ENCODE assay signal across 8 cellular contexts in the genomic region with DNA sequence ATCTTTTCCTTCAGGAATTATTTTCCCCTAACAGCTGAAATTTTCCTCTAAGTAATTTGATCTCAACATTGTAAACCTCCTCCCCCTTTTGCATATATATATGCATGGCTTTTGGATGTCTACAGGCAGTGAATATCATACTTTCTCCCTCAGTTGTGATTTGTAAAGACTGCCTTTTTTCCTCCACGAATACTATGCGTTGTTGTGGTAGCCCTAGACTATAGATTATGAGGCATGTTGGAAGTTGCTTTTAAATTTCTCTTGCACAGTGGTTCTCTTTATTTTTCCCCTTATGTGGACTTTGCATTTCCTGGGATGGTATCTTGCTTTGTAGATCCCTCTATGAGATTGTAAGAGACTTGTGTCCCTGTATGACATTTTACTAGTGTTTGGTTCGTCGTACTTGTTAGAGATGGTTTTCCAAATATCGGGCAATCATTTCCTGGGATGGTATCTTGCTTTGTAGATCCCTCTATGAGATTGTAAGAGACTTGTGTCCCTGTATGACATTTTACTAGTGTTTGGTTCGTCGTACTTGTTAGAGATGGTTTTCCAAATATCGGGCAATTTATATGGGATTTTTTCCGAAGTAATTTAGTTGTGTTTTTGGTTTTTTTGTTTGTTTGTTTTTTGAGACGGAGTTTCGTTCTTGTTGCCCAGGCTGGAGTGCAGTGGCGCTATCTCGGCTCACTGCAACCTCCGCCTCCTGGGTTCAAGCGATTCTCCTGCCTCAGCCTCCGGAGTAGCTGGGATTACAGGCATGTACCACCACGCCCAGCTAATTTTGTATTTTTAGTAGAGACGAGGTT. TPM values are rescaled to one million over a fixed set of nuclear protein-coding genes. Genes with fewer than 3 reads are reported as not detected.
A peak's percentile ranks its signal among the peaks of the same experiment; 100 is the strongest.
DNase-seq lines count a peak whose midpoint lies in the region; FAIRE-seq and TF ChIP-seq lines count a peak whose summit lies in the region.
"Not testable (repeated sequence)": the region's sequence is repeated elsewhere in the genome, so short reads cannot be mapped to it uniquely, and the experiment has no call there.

No MANE protein-coding gene starts in this region.

- not testable (repeated sequence) for TF ChIP-seq RAD21 in H1 (IDR thresholded peaks at IDR 0.05 in 1 of 2, conservative IDR thresholded peaks at IDR 0.05 in 1 of 2; ENCODE audit: low read depth in 2 of 2, low read length in 2 of 2)

- H3K4me3 Mint-ChIP-seq in HFFc6 (peak overlapping the region; percentile 97), immature natural killer cell (peak overlapping the region; percentile 61 to 100 (median 99)), neural crest cell (peak overlapping the region; percentile 99)
- H3K4me3 Mint-ChIP-seq in activated naive CD4-positive, alpha-beta T cell treated with anti-CD3 and anti-CD28 coated beads, Interleukin-2, amount 10 ng/mL, durations not matched to agents 7 days and 5 days = peak overlapping the region; percentile 99

- not testable (repeated sequence) for DNase-seq in HFFc6; RWPE1 (ENCODE audit: low spot score); activated naive CD4-positive, alpha-beta T cell treated with anti-CD3 and anti-CD28 coated beads, Interleukin-2, amount 10 ng/mL, durations not matched to agents 7 days and 5 days; H1 (ENCODE audit: low read depth in 1 of 2, low spot score in 2 of 2); immature natural killer cell; neural crest cell (ENCODE audit: low read depth, low spot score); stomach

- not testable (repeated sequence) for H4K8ac ChIP-seq in H1 (ENCODE audit: extremely low read depth, insufficient read depth, low read length)

- TF ChIP-seq POLR2A in H1 (IDR thresholded peaks at IDR 0.05; ENCODE audit: control extremely low read depth in 1 of 2, low read depth in 2 of 2, low read length in 2 of 2); stomach (IDR thresholded peaks at IDR 0.05): not testable (repeated sequence)

- H2AFZ ChIP-seq in H1 (ENCODE audit: low read length) = not testable (repeated sequence)

- H3K36me3 ChIP-seq in BLaER1 treated with 17β-estradiol and CSF1 and Interleukin-3, amounts not matched to agents 10 nM and 100 nM = peaks cover 4 to 19% (median 11%) of the 10 kb centered on the region in 11 experiments; a peak in 15 of 22 replicates
- H3K36me3 ChIP-seq in H1 (ENCODE audit: control insufficient read depth in 2 of 4, insufficient read depth in 4 of 4, low read length in 3 of 4); stomach: not testable (repeated sequence)

- not testable (repeated sequence) for H2BK5ac ChIP-seq in H1 (ENCODE audit: low read depth, low read length)

- 92 to 100% methylated on average over 2 to 18 of the region's 18 CpGs for WGBS in H1 (ENCODE audit: extremely low coverage in 1 of 2, insufficient coverage in 1 of 2, insufficient read length in 1 of 2, insufficient replicate concordance in 2 of 2, low coverage in 1 of 2, low lambda C conversion rate in 2 of 2, missing lambda C conversion rate in 1 of 2), 2 experiments
- WGBS in stomach, 5 donors = 53 to 70% (median 65%) methylated on average over 17 to 18 of the region's 18 CpGs

- H3K79me2 ChIP-seq in H1 (ENCODE audit: control insufficient read depth in 1 of 2, insufficient read depth in 2 of 2, low read length in 2 of 2) = peaks cover 4 to 87% of the 10 kb centered on the region in 2 experiments

- not testable (repeated sequence) for H3K4ac ChIP-seq in H1 (replicated peaks; ENCODE audit: insufficient read length, low read depth, low read length)

- H3K4me3 ChIP-seq in BLaER1 treated with 17β-estradiol and CSF1 and Interleukin-3, amounts not matched to agents 10 nM and 100 nM = peak overlapping the region; percentile 79 to 99 (median 87)
- H3K4me3 ChIP-seq in H1 (ENCODE audit: extremely low read depth in 1 of 4, insufficient read depth in 2 of 4, low read depth in 3 of 4, low read length in 4 of 4) (peak overlapping the region; percentile 70 to 94 (median 88); a peak in 7 of 8 replicates), stomach (peak overlapping the region; percentile 73 to 99 (median 79))

- TF ChIP-seq EP300 in H1 (IDR thresholded peaks at IDR 0.05; ENCODE audit: borderline replicate concordance in 1 of 2, low read depth in 2 of 2, low read length in 2 of 2); stomach (IDR thresholded peaks at IDR 0.05): not testable (repeated sequence)

- H3K9me3 Mint-ChIP-seq in HFFc6; activated naive CD4-positive, alpha-beta T cell treated with anti-CD3 and anti-CD28 coated beads, Interleukin-2, amount 10 ng/mL, durations not matched to agents 7 days and 5 days; immature natural killer cell; neural crest cell: not testable (repeated sequence)

- peak overlapping the region; percentile 87 to 98 (median 93); a peak in 21 of 22 replicates for H3K9ac ChIP-seq in BLaER1 treated with 17β-estradiol and CSF1 and Interleukin-3, amounts not matched to agents 10 nM and 100 nM
- not testable (repeated sequence) for H3K9ac ChIP-seq in H1 (replicated peaks in 1 of 4; ENCODE audit: extremely low read depth in 1 of 4, low read depth in 3 of 4, low read length in 3 of 4)

- not testable (repeated sequence) for H4K91ac ChIP-seq in H1 (replicated peaks; ENCODE audit: insufficient read length, low read length)

- intact Hi-C loops in stomach (cut with DNase I; ENCODE audit: low total_unique reads) = not testable (repeated sequence)

- H4K5ac ChIP-seq in H1 (ENCODE audit: insufficient read length, low read depth, low read length) = not testable (repeated sequence)

- H2BK20ac ChIP-seq in H1 (ENCODE audit: low read length) = not testable (repeated sequence)

- FAIRE-seq in H1 (lab: Jason Lieb, UNC) = not testable (repeated sequence)

- peaks cover 26 to 66% (median 42%) of the 10 kb centered on the region in 10 experiments for H3K4me1 ChIP-seq in BLaER1 treated with 17β-estradiol and CSF1 and Interleukin-3, amounts not matched to agents 10 nM and 100 nM
- not testable (repeated sequence) for H3K4me1 ChIP-seq in H1 (replicated peaks in 1 of 4; ENCODE audit: control insufficient read depth in 3 of 4, insufficient read depth in 4 of 4, low read length in 3 of 4)
- H3K4me1 ChIP-seq in stomach = peaks cover 32 to 85% (median 56%) of the 10 kb centered on the region in 4 donors

- not testable (repeated sequence) for H3K23ac ChIP-seq in H1 (ENCODE audit: insufficient read length)

- CTCF ChIA-PET in RWPE1 (lab: Yijun Ruan, JAX) = interaction anchor here (0.7 kb wide), 1 partner anchor 96 kb away, joined by 3 read pairs; the partner anchor contains the start of gene CPNE2
- CTCF ChIA-PET in activated naive CD4-positive, alpha-beta T cell treated with anti-CD3 and anti-CD28 coated beads, Interleukin-2, amount 10 ng/mL, durations not matched to agents 7 days and 5 days (lab: Charles Lee) = interaction anchor here (1.0 kb wide), 1 partner anchor 104 kb away, joined by 5 read pairs; no protein-coding TSS in a partner anchor
- CTCF ChIA-PET in H1 (lab: Charles Lee; ENCODE audit: partially characterized antibody) = interaction anchor here (0.6 to 1.3 kb wide), 4 partner anchors 16 to 55 kb away, joined by 3 read pairs; no protein-coding TSS in a partner anchor

- peak overlapping the region; percentile 77 to 99 (median 92) for H3K4me2 ChIP-seq in BLaER1 treated with 17β-estradiol and CSF1 and Interleukin-3, amounts not matched to agents 10 nM and 100 nM
- peak overlapping the region; percentile 89 to 92 for H3K4me2 ChIP-seq in H1 (ENCODE audit: insufficient read depth in 1 of 2, low read depth in 2 of 2, low read length in 2 of 2)

- POLR2A ChIA-PET in RWPE1 (lab: Yijun Ruan, JAX; ENCODE audit: low non-redundant PET); H1 (lab: Charles Lee; ENCODE audit: partially characterized antibody): not testable (repeated sequence)

- H2BK120ac ChIP-seq in H1 (replicated peaks; ENCODE audit: low read depth, low read length) = not testable (repeated sequence)

- not testable (repeated sequence) for H2BK12ac ChIP-seq in H1 (ENCODE audit: low read depth, low read length)

- H3K9me3 ChIP-seq in BLaER1 treated with 17β-estradiol and CSF1 and Interleukin-3, amounts not matched to agents 10 nM and 100 nM (replicated peaks in 1 of 11); H1 (ENCODE audit: insufficient read depth in 2 of 2, low read depth in 1 of 2, low read length in 1 of 2); stomach: not testable (repeated sequence)

- not testable (repeated sequence) for H2BK15ac ChIP-seq in H1 (ENCODE audit: low read length)

- not testable (repeated sequence) for H3K18ac ChIP-seq in H1 (ENCODE audit: extremely low read depth, low read length)

- H3K79me1 ChIP-seq in H1 (ENCODE audit: low read depth, low read length) = not testable (repeated sequence)

- TF ChIP-seq CTCF in HFFc6 (IDR thresholded peaks at IDR 0.05); RWPE1 (conservative IDR thresholded peaks at IDR 0.05; ENCODE audit: low read depth); H1 (IDR thresholded peaks at IDR 0.05; ENCODE audit: control extremely low read depth in 1 of 3, insufficient read depth in 1 of 3, low read depth in 1 of 3, low read length in 3 of 3); neural crest cell (conservative IDR thresholded peaks at IDR 0.05); stomach (IDR thresholded peaks at IDR 0.05): not testable (repeated sequence)

- not testable (repeated sequence) for H3K27me3 ChIP-seq in BLaER1 treated with 17β-estradiol and CSF1 and Interleukin-3, amounts not matched to agents 10 nM and 100 nM; H1 (replicated peaks in 1 of 4; ENCODE audit: control insufficient read depth in 3 of 4, extremely low read depth in 1 of 4, insufficient read depth in 3 of 4, low read length in 3 of 4); stomach

- H3K56ac ChIP-seq in H1 (replicated peaks; ENCODE audit: insufficient read length, low read depth, low read length) = not testable (repeated sequence)

- not testable (repeated sequence) for H2AK5ac ChIP-seq in H1 (ENCODE audit: low read depth, low read length)

- H3K27ac ChIP-seq in BLaER1 treated with 17β-estradiol and CSF1 and Interleukin-3, amounts not matched to agents 10 nM and 100 nM = peak overlapping the region in 4 of 11 experiments; percentile 90 to 97 (median 93); a peak in 4 of 22 replicates
- H3K27ac ChIP-seq in RWPE1 = peak overlapping the region; percentile 63
- not testable (repeated sequence) for H3K27ac ChIP-seq in H1 (ENCODE audit: low read depth, low read length)
- H3K27ac ChIP-seq in stomach = peak overlapping the region in 4 of 5 donors; percentile 89 to 98 (median 94)

- not testable (repeated sequence) for H3K14ac ChIP-seq in H1 (ENCODE audit: insufficient read length)

- H3K27ac Mint-ChIP-seq in HFFc6 (peak overlapping the region; percentile 93), immature natural killer cell (peak overlapping the region; percentile 8 to 97 (median 76))
- not testable (repeated sequence) for H3K27ac Mint-ChIP-seq in activated naive CD4-positive, alpha-beta T cell treated with anti-CD3 and anti-CD28 coated beads, Interleukin-2, amount 10 ng/mL, durations not matched to agents 7 days and 5 days; neural crest cell (ENCODE audit: unreplicated experiment)

- H3K4me1 Mint-ChIP-seq in HFFc6 (ENCODE audit: low read depth) (peaks cover 76% of the 10 kb centered on the region), immature natural killer cell (peaks cover 47 to 58% of the 10 kb centered on the region in 2 donors), neural crest cell (peaks cover 47% of the 10 kb centered on the region)
- peaks cover 42% of the 10 kb centered on the region for H3K4me1 Mint-ChIP-seq in activated naive CD4-positive, alpha-beta T cell treated with anti-CD3 and anti-CD28 coated beads, Interleukin-2, amount 10 ng/mL, durations not matched to agents 7 days and 5 days

- peaks cover 14% of the 10 kb centered on the region for H3K23me2 ChIP-seq in H1 (ENCODE audit: low read depth, low read length)

- peaks cover 21% of the 10 kb centered on the region; the same call in 1 of the 2 replicates for H3K36me3 Mint-ChIP-seq in HFFc6 (ENCODE audit: low read depth)
- peaks cover 20% of the 10 kb centered on the region for H3K36me3 Mint-ChIP-seq in activated naive CD4-positive, alpha-beta T cell treated with anti-CD3 and anti-CD28 coated beads, Interleukin-2, amount 10 ng/mL, durations not matched to agents 7 days and 5 days
- H3K36me3 Mint-ChIP-seq in immature natural killer cell; neural crest cell (ENCODE audit: low read depth): not testable (repeated sequence)

- not testable (repeated sequence) for H3K27me3 Mint-ChIP-seq in HFFc6 (ENCODE audit: insufficient read depth); activated naive CD4-positive, alpha-beta T cell treated with anti-CD3 and anti-CD28 coated beads, Interleukin-2, amount 10 ng/mL, durations not matched to agents 7 days and 5 days; neural crest cell (ENCODE audit: low read depth)
- H3K27me3 Mint-ChIP-seq in immature natural killer cell (ENCODE audit: low read depth in 3 of 3) = peaks cover 4 to 15% (median 13%) of the 10 kb centered on the region in 3 donors

- peaks cover 23 to 66% (median 47%) of the 10 kb centered on the region in 11 experiments; a peak in 18 of 22 replicates for H4K20me1 ChIP-seq in BLaER1 treated with 17β-estradiol and CSF1 and Interleukin-3, amounts not matched to agents 10 nM and 100 nM
- not testable (repeated sequence) for H4K20me1 ChIP-seq in H1 (replicated peaks in 1 of 2; ENCODE audit: control insufficient read depth in 1 of 2, insufficient read depth in 2 of 2, low read length in 2 of 2)

RNA-seq across cellular contexts. Expression of gene RSPRY1, which starts 2.0 kb away (rescaled TPM):
- total RNA-seq in HFFc6 (2021; fragmentation: NEBNext Ultra II Directional; extraction: Animal tissue kit (Norgen Biotek cat#: 25700)) = 10 to 100 TPM; 38.8 to 51.9 (median 47.7) TPM
- total RNA-seq in H1 (2021; fragmentation: NEBNext Ultra II Directional; extraction: Animal tissue kit (Norgen Biotek cat#: 25700)) = 32.5 and 34.2 TPM in 2 replicates
- polyA plus RNA-seq in H1 (2011; rRNA removed) (9.1 and 11.5 TPM in 2 replicates), immature natural killer cell (10 to 100 TPM; 22.5 to 31.8 (median 24.7) TPM), stomach (10 to 100 TPM in 1 of 3 donors, 1 to 10 TPM in 2; 8.6 to 13.7 (median 8.8) TPM)
- polyA plus RNA-seq in H1 (2011; cell fraction: cytosol; rRNA removed) = 12.8 TPM
- polyA plus RNA-seq in H1 (2011; cell fraction: nucleus; rRNA removed) = 13.4 TPM
- polyA plus RNA-seq in H1 (2012, experiment 1 of 2) = 14.1 to 20.5 TPM (median 19.2 TPM) in 4 replicates
- 1.5 TPM for polyA plus RNA-seq in H1 (2012, experiment 2 of 2)
- polyA plus RNA-seq in H1 (2013, experiment 1 of 2) = 40.3 TPM
- 43.4 TPM for polyA plus RNA-seq in H1 (2013, experiment 2 of 2)
- 95.2 and 95.6 TPM in 2 replicates for polyA minus RNA-seq in H1 (2011; rRNA and poly(A)+ RNA removed)
- 33.5 TPM for polyA minus RNA-seq in H1 (2011; cell fraction: cytosol; rRNA and poly(A)+ RNA removed)
- 45.2 TPM for polyA minus RNA-seq in H1 (2011; cell fraction: nucleus; rRNA and poly(A)+ RNA removed)
- total RNA-seq in neural crest cell (46.8 and 53.4 TPM in 2 replicates), stomach (100 to 1,000 TPM in 1 of 5 donors, 10 to 100 TPM in 3, 1 to 10 TPM in 1; 5.5 to 110 (median 46.2) TPM)

RNA-seq across cellular contexts. Expression of gene PSME3IP1, which starts 2.3 kb away (rescaled TPM):
- 10 to 100 TPM; 55.9 to 85.0 (median 76.5) TPM for total RNA-seq in HFFc6 (2021; fragmentation: NEBNext Ultra II Directional; extraction: Animal tissue kit (Norgen Biotek cat#: 25700))
- total RNA-seq in H1 (2021; fragmentation: NEBNext Ultra II Directional; extraction: Animal tissue kit (Norgen Biotek cat#: 25700)) = 93.1 and 95.1 TPM in 2 replicates
- polyA plus RNA-seq in H1 (2011; rRNA removed) = 98.3 and 117 TPM in 2 replicates
- polyA plus RNA-seq in H1 (2011; cell fraction: cytosol; rRNA removed) = 123 TPM
- 179 TPM for polyA plus RNA-seq in H1 (2011; cell fraction: nucleus; rRNA removed)
- 86.9 to 108 TPM (median 91.2 TPM) in 4 replicates for polyA plus RNA-seq in H1 (2012, experiment 1 of 2)
- polyA plus RNA-seq in H1 (2012, experiment 2 of 2) = 31.9 TPM
- polyA plus RNA-seq in H1 (2013, experiment 1 of 2) = 102 TPM
- polyA plus RNA-seq in H1 (2013, experiment 2 of 2) = 97.3 TPM
- polyA minus RNA-seq in H1 (2011; rRNA and poly(A)+ RNA removed) = 74.9 and 95.6 TPM in 2 replicates
- polyA minus RNA-seq in H1 (2011; cell fraction: cytosol; rRNA and poly(A)+ RNA removed) = 52.8 TPM
- 49.9 TPM for polyA minus RNA-seq in H1 (2011; cell fraction: nucleus; rRNA and poly(A)+ RNA removed)
- 10 to 100 TPM; 79.0 to 91.7 (median 88.9) TPM for polyA plus RNA-seq in immature natural killer cell
- total RNA-seq in neural crest cell = 102 and 108 TPM in 2 replicates
- total RNA-seq in stomach = 100 to 1,000 TPM in 1 of 5 donors, 10 to 100 TPM in 4; 52.7 to 104 (median 91.0) TPM
- 10 to 100 TPM; 37.4 to 64.3 (median 51.5) TPM for polyA plus RNA-seq in stomach

RNA-seq across cellular contexts. Expression of gene ARL2BP, which starts 57.0 kb away (rescaled TPM):
- total RNA-seq in HFFc6 (2021; fragmentation: NEBNext Ultra II Directional; extraction: Animal tissue kit (Norgen Biotek cat#: 25700)) = 10 to 100 TPM; 70.3 to 80.0 (median 76.7) TPM
- 13.6 and 13.7 TPM in 2 replicates for total RNA-seq in H1 (2021; fragmentation: NEBNext Ultra II Directional; extraction: Animal tissue kit (Norgen Biotek cat#: 25700))
- polyA plus RNA-seq in H1 (2011; rRNA removed) = 13.3 and 18.3 TPM in 2 replicates
- 12.6 TPM for polyA plus RNA-seq in H1 (2011; cell fraction: cytosol; rRNA removed)
- polyA plus RNA-seq in H1 (2011; cell fraction: nucleus; rRNA removed) = 5.5 TPM
- 8.6 to 11.7 TPM (median 10.3 TPM) in 4 replicates for polyA plus RNA-seq in H1 (2012, experiment 1 of 2)
- 3.9 TPM for polyA plus RNA-seq in H1 (2012, experiment 2 of 2)
- 11.1 TPM for polyA plus RNA-seq in H1 (2013, experiment 1 of 2)
- polyA plus RNA-seq in H1 (2013, experiment 2 of 2) = 11.9 TPM
- polyA minus RNA-seq in H1 (2011; rRNA and poly(A)+ RNA removed) = 9.9 TPM in 2 replicates
- polyA minus RNA-seq in H1 (2011; cell fraction: cytosol; rRNA and poly(A)+ RNA removed) = 10.2 TPM
- polyA minus RNA-seq in H1 (2011; cell fraction: nucleus; rRNA and poly(A)+ RNA removed) = 6.4 TPM
- polyA plus RNA-seq in immature natural killer cell = 100 to 1,000 TPM; 130 to 221 (median 136) TPM
- 62.6 and 63.9 TPM in 2 replicates for total RNA-seq in neural crest cell
- total RNA-seq in stomach = 10 to 100 TPM; 15.6 to 61.6 (median 46.7) TPM
- polyA plus RNA-seq in stomach = 10 to 100 TPM; 24.0 to 46.6 (median 39.8) TPM
